ENCODE assay signal across 8 cellular contexts in the genomic region with DNA sequence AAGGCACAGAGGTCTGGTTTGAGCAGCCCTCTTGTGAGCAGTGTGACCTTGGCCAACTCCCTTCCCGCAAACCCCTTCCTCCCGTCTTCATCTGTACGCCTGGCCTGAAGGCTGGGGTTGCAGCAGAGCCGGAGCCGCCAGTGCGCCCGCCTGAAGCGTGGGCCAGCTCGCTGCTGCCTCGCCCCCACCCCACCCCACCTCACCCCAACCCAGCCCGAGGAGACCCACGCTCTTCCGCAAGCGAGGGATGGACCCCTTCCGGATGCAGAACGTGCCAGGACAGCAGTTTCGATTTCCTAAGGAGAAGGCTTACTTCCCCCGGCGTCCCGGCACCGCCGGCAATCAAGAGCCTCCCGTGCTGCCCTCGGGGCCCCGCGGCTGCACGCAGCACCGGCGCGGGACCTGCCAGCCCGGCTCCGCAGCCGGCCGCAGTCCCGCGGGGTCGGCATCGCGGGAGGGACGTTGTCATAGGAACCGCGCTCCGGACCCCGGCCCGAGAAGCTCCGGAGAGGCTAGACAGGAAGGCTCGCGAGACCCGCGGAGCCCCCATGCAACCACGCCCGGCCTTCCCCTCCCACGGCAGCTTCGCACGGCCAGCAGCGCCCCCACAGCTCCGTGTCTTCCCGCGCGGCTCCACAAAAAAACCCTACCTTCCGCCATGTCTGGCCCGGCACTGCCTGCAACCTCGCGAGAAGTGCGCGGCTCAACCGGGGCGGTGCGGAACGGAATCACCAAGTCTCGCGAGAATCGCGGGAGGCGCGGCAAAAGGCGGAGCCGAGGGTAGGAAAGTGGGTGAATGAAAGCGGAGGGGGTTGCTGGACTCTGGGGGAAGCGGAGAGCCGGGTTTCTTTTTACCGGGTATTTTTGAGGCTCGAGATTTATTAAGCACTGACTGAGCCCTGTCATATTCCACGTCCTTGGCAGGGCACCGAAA. TPM values are rescaled to one million over a fixed set of nuclear protein-coding genes. Genes with fewer than 3 reads are reported as not detected.
DNase-seq lines count a peak whose midpoint lies in the region; ATAC-seq and TF ChIP-seq lines count a peak whose summit lies in the region.

A gene with protein sequence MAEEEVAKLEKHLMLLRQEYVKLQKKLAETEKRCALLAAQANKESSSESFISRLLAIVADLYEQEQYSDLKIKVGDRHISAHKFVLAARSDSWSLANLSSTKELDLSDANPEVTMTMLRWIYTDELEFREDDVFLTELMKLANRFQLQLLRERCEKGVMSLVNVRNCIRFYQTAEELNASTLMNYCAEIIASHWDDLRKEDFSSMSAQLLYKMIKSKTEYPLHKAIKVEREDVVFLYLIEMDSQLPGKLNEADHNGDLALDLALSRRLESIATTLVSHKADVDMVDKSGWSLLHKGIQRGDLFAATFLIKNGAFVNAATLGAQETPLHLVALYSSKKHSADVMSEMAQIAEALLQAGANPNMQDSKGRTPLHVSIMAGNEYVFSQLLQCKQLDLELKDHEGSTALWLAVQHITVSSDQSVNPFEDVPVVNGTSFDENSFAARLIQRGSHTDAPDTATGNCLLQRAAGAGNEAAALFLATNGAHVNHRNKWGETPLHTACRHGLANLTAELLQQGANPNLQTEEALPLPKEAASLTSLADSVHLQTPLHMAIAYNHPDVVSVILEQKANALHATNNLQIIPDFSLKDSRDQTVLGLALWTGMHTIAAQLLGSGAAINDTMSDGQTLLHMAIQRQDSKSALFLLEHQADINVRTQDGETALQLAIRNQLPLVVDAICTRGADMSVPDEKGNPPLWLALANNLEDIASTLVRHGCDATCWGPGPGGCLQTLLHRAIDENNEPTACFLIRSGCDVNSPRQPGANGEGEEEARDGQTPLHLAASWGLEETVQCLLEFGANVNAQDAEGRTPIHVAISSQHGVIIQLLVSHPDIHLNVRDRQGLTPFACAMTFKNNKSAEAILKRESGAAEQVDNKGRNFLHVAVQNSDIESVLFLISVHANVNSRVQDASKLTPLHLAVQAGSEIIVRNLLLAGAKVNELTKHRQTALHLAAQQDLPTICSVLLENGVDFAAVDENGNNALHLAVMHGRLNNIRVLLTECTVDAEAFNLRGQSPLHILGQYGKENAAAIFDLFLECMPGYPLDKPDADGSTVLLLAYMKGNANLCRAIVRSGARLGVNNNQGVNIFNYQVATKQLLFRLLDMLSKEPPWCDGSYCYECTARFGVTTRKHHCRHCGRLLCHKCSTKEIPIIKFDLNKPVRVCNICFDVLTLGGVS (minus strand): TSS at position 698 of the 934 bp plus-strand sequence. CDS start 38 bp downstream, at position 660.

- intact Hi-C loops in IMR-90 (cut with micrococcal nuclease): loop anchor here (5.0 kb wide), 1 partner anchor 46 kb away; no protein-coding TSS in a partner anchor
- intact Hi-C loops in OCI-LY7 (cut with micrococcal nuclease; ENCODE audit: unreplicated experiment): loop anchor here (5.0 kb wide), 1 partner anchor 104 kb away; a partner anchor contains a TSS

- H2BK15ac ChIP-seq in IMR-90 (ENCODE audit: low read depth, low read length): peak within 1 kb of the TSS; percentile 53; the same call in 1 of the 3 replicates

- peak within 1 kb of the TSS; percentile 95 to 96 for H4K8ac ChIP-seq in IMR-90 (ENCODE audit: low read depth in 2 of 2, low read length in 2 of 2)

- H3K4me1 ChIP-seq in IMR-90 (ENCODE audit: control insufficient read depth, insufficient read depth, low read length): peaks cover 4% of the 10 kb centered on the region
- peaks cover 19% of the 10 kb centered on the region for H3K4me1 ChIP-seq in OCI-LY7 (ENCODE audit: insufficient read depth, low read length, poor library complexity, severe bottlenecking)

- H3K9me1 ChIP-seq in IMR-90 (ENCODE audit: insufficient read depth, low read length): peaks cover 19% of the 10 kb centered on the region; the same call in 1 of the 2 replicates

- dilution Hi-C loops in IMR-90 (cut with HindIII; ENCODE audit: low sequenced_read_pairs, unreplicated experiment): no loop called here

- DNase-seq in Caki2 (ENCODE audit: low read depth) (peak; percentile 83), IMR-90 (peak; percentile 92), OCI-LY7 (ENCODE audit: low spot score) (peak; percentile 97), activated T-cell treated with anti-CD3 and anti-CD28 coated beads for 1 hour (ENCODE audit: low read depth) (peak; percentile 96), epidermal melanocyte (ENCODE audit: insufficient read length, low spot score) (peak; percentile 96), middle frontal gyrus (ENCODE audit: extremely low spot score, low spot score) (peak; percentile 93)
- DNase-seq in stimulated activated CD8-positive, alpha-beta memory T cell treated with anti-CD3 and anti-CD28 coated beads, Interleukin-2, amount 100 ng/mL, for 1 hour (ENCODE audit: low read depth in 2 of 2): peak; percentile 96

- peak within 1 kb of the TSS; percentile 94 for H3K23ac ChIP-seq in IMR-90 (ENCODE audit: low read depth, low read length)

- 0% methylated on average over 42 of the region's 85 CpGs; no CpG with 5 or more reads in 1 of the 2 experiments for WGBS in IMR-90 (ENCODE audit: extremely low coverage in 2 of 2, insufficient read length in 1 of 2), 2 experiments

- H4K91ac ChIP-seq in IMR-90 (ENCODE audit: insufficient read depth, low read depth, low read length): peak within 1 kb of the TSS; percentile 91

- TF ChIP-seq CTCF in IMR-90 (conservative IDR thresholded peaks at IDR 0.05; ENCODE audit: low read depth, low read length) (peak; percentile 31; the same call in 1 of the 2 replicates), OCI-LY7 (conservative IDR thresholded peaks at IDR 0.05; ENCODE audit: low read length) (peak; percentile 42)

- peak within 1 kb of the TSS; percentile 96 for H3K56ac ChIP-seq in IMR-90 (ENCODE audit: extremely low read depth, insufficient read depth, low read length)

- H2BK120ac ChIP-seq in IMR-90 (ENCODE audit: low read depth, low read length): peak within 1 kb of the TSS; percentile 48; the same call in 1 of the 2 replicates

- peak within 1 kb of the TSS; percentile 98 for H3K9ac ChIP-seq in IMR-90 (ENCODE audit: low read depth, low read length)

- ATAC-seq in GM21515 (IDR thresholded peaks at IDR 0.05; ENCODE audit: unreplicated experiment) (peak; percentile 79), IMR-90 (ENCODE audit: low read depth) (peak; percentile 99)

- no peaks in the 10 kb centered on the region for H3K27me3 ChIP-seq in IMR-90 (ENCODE audit: control insufficient read depth, insufficient read depth, low read length)

- H3K14ac ChIP-seq in IMR-90 (replicated peaks; ENCODE audit: low read depth, low read length): peak within 1 kb of the TSS; percentile 97

- no peak for TF ChIP-seq RAD21 in IMR-90 (IDR thresholded peaks at IDR 0.05; ENCODE audit: low read length)

- peak within 1 kb of the TSS; percentile 57 for H4K5ac ChIP-seq in IMR-90 (ENCODE audit: low read depth, low read length)

- H4K20me1 ChIP-seq in IMR-90 (ENCODE audit: insufficient read depth, low read length): peaks cover 34% of the 10 kb centered on the region; the same call in 1 of the 2 replicates
- H4K20me1 ChIP-seq in OCI-LY7 (ENCODE audit: insufficient read depth, low read length): peaks cover 16% of the 10 kb centered on the region; the same call in 1 of the 2 replicates

- H2AFZ ChIP-seq in IMR-90 (replicated peaks; ENCODE audit: low read length, poor library complexity) (peak within 1 kb of the TSS; percentile 92), OCI-LY7 (ENCODE audit: low read length) (peak within 1 kb of the TSS; percentile 47; the same call in 1 of the 2 replicates)

- H2BK5ac ChIP-seq in IMR-90 (ENCODE audit: low read depth, low read length, poor library complexity, severe bottlenecking): peak within 1 kb of the TSS; percentile 72

- H3K4me2 ChIP-seq in IMR-90 (ENCODE audit: low read depth, low read length) (peak within 1 kb of the TSS; percentile 98), OCI-LY7 (ENCODE audit: low read length) (peak within 1 kb of the TSS; percentile 96)

- peak within 1 kb of the TSS; percentile 97 for H2AK9ac ChIP-seq in IMR-90 (replicated peaks; ENCODE audit: low read depth, low read length, poor library complexity)

- CTCF ChIA-PET in IMR-90 (lab: Yijun Ruan, JAX): interaction anchor here (0.7 kb wide), 1 partner anchor 123 kb away, joined by 3 read pairs; no protein-coding TSS in a partner anchor
- CTCF ChIA-PET in OCI-LY7 (lab: Charles Lee; ENCODE audit: unreplicated experiment): interaction anchor here (0.9 kb wide), 1 partner anchor 142 kb away, joined by 4 read pairs; no protein-coding TSS in a partner anchor

- H2BK20ac ChIP-seq in IMR-90 (ENCODE audit: low read depth, low read length): no peak within 1 kb of the TSS

- POLR2A ChIA-PET in IMR-90 (lab: Charles Lee; ENCODE audit: unreplicated experiment) (interaction anchor here (0.6 kb wide), 1 partner anchor 78 kb away, joined by 3 read pairs; no protein-coding TSS in a partner anchor), OCI-LY7 (lab: Charles Lee) (interaction anchor here (0.8 kb wide), 1 partner anchor 79 kb away, joined by 4 read pairs; no protein-coding TSS in a partner anchor)

- H3K79me2 ChIP-seq in OCI-LY7 (ENCODE audit: insufficient read depth, low read depth, low read length): peaks cover 49% of the 10 kb centered on the region

- peaks cover 3% of the 10 kb centered on the region for H3K9me3 ChIP-seq in IMR-90 (ENCODE audit: control insufficient read depth, insufficient read depth, low read length)
- no peaks in the 10 kb centered on the region for H3K9me3 ChIP-seq in OCI-LY7 (ENCODE audit: low read length)

- peaks cover 12 to 60% of the 10 kb centered on the region in 2 experiments; a peak in 3 of 4 replicates for H3K79me1 ChIP-seq in IMR-90 (ENCODE audit: low read depth in 1 of 2, low read length in 2 of 2)

- H3K4me3 ChIP-seq in IMR-90 (ENCODE audit: insufficient read depth, low read depth, low read length): peak within 1 kb of the TSS; percentile 75
- peak within 1 kb of the TSS; percentile 97 for H3K4me3 ChIP-seq in OCI-LY7 (ENCODE audit: low read depth, low read length, poor library complexity, severe bottlenecking)

- in situ Hi-C loops in Caki2 (cut with HindIII; ENCODE audit: low pct_unique_long_range_greater_than_20kb, low sequenced_read_pairs): loop anchor here (10.0 kb wide), 1 partner anchor 61 kb away; no protein-coding TSS in a partner anchor
- in situ Hi-C loops in IMR-90 (cut with MboI; ENCODE audit: low sequenced_read_pairs): no loop called here

- H3K18ac ChIP-seq in IMR-90 (ENCODE audit: low read depth, low read length): peak within 1 kb of the TSS; percentile 30; the same call in 1 of the 2 replicates

- H3K27ac ChIP-seq in IMR-90 (ENCODE audit: insufficient read depth, low read length) (peak within 1 kb of the TSS; percentile 81), OCI-LY7 (ENCODE audit: low read depth, low read length, poor library complexity, severe bottlenecking) (peak within 1 kb of the TSS; percentile 53)

- TF ChIP-seq POLR2A in IMR-90 (IDR thresholded peaks at IDR 0.05; ENCODE audit: low read depth, low read length): peak; percentile 27; the same call in 1 of the 2 replicates

- peak within 1 kb of the TSS; percentile 93 for H3K4ac ChIP-seq in IMR-90 (ENCODE audit: low read depth, low read length)

- BruUV-seq in IMR-90 (replicated peaks; lab: Mats Ljungman, UMichigan) (no TSS peak), OCI-LY7 (replicated peaks; lab: Mats Ljungman, UMichigan) (no TSS peak)

- H3K9me2 ChIP-seq in OCI-LY7 (ENCODE audit: insufficient read depth, low read length): no peaks in the 10 kb centered on the region

- H3K36me3 ChIP-seq in IMR-90 (ENCODE audit: control insufficient read depth, insufficient read depth, low read length) (peaks cover 8% of the 10 kb centered on the region), OCI-LY7 (ENCODE audit: insufficient read depth, low read length) (peaks cover 42% of the 10 kb centered on the region)

- peak within 1 kb of the TSS; percentile 92 for H2AK5ac ChIP-seq in IMR-90 (ENCODE audit: low read depth, low read length)

RNA-seq across cellular contexts. Expression of the gene that starts here (rescaled TPM):
- total RNA-seq in Caki2 (2014; rRNA removed; shearing (Covaris generic); ENCODE audit: low replicate concordance): 12.5 and 30.2 TPM in 2 replicates
- 43.9 and 48.9 TPM in 2 replicates for total RNA-seq in IMR-90 (2012; rRNA removed)
- polyA plus RNA-seq in IMR-90 (2012; rRNA removed): 30.7 and 32.3 TPM in 2 replicates
- polyA plus RNA-seq in IMR-90 (2012; cell fraction: cytosol; rRNA removed): 13.0 and 15.9 TPM in 2 replicates
- 75.6 and 82.9 TPM in 2 replicates for polyA plus RNA-seq in IMR-90 (2012; cell fraction: nucleus; rRNA removed; ENCODE audit: low replicate concordance)
- 25.8 and 25.9 TPM in 2 replicates for total RNA-seq in OCI-LY7 (2014; rRNA removed; shearing (Covaris generic))
- 56.2 and 56.7 TPM in 2 replicates for total RNA-seq in OCI-LY7 (2022)

Comparison
In these comparisons a context has a peak if more than half of its experiments do, and no peak if none do; other contexts are left out.
1. Peak in every context shown above with its lines: DNase-seq, ATAC-seq, H3K4me3 ChIP-seq and H3K27ac ChIP-seq.